21 cellular contexts compared by ENCODE assay signal in genomic region chr20:49838546-49838945, GRCh38.
"Had no signal": no experiment of that assay in that cellular context is flagged by ENCODE, and none has a peak within 500 bp of the region (broad histone marks: within the 10 kb centered on the region; RNA-seq: fewer than 3 reads in every experiment).

No MANE protein-coding gene starts in this region.

- H3K36me3 ChIP-seq: pancreas had no signal

- H3K27ac Mint-ChIP-seq: progenitor cell of endocrine pancreas had no signal

- H3K79me2 ChIP-seq: hepatocyte had no signal

- ATAC-seq: left colon; left ventricle myocardium superior; mucosa of descending colon; natural killer cell; pancreas; right cardiac atrium; stimulated activated naive CD8-positive, alpha-beta T cell treated with anti-CD3 and anti-CD28 coated beads, Interleukin-15, Interleukin-2, amounts not matched to agents 100 U/mL and 50 U/mL, for 24 hours had no signal

- H3K4me2 ChIP-seq: hepatocyte had no signal

- H3K4me1 ChIP-seq: pancreas, tibial nerve had no signal

- H3K27me3 Mint-ChIP-seq: progenitor cell of endocrine pancreas had no signal

- H3K36me3 Mint-ChIP-seq: natural killer cell had no signal

- H3K9me3 Mint-ChIP-seq: natural killer cell, neural crest cell had no signal

- H3K9me3 ChIP-seq: mucosa of descending colon, pancreas, suprapubic skin, tibial nerve had no signal

- DNase-seq: cortex of kidney; dorsolateral prefrontal cortex; effector CD8-positive, alpha-beta T cell; foreskin melanocyte; head of caudate nucleus; left colon; left ventricle myocardium superior; mucosa of descending colon; natural killer cell; nucleus accumbens; pancreas; right cardiac atrium; small intestine; stimulated activated CD4-positive, alpha-beta T cell treated with anti-CD3 and anti-CD28 coated beads, Interleukin-12 subunit alpha, Interleukin-12 subunit beta, amount 100 ng/mL, for 4 hours; stimulated activated naive CD8-positive, alpha-beta T cell treated with anti-CD3 and anti-CD28 coated beads, Interleukin-15, Interleukin-2, amounts not matched to agents 100 U/mL and 50 U/mL, for 24 hours had no signal

- H3K27me3 ChIP-seq: dorsolateral prefrontal cortex, hepatocyte, pancreas, suprapubic skin, tibial nerve had no signal

- H3K4me3 ChIP-seq: dorsolateral prefrontal cortex, hepatocyte, lung, mucosa of descending colon, pancreas, suprapubic skin, tibial nerve had no signal

- H3K27ac ChIP-seq: hepatocyte, pancreas, suprapubic skin, tibial nerve had no signal

- H3K4me3 Mint-ChIP-seq: natural killer cell, neural crest cell had no signal

- H3K4me1 Mint-ChIP-seq: neural crest cell had no signal
